Comparison of ENCODE assay signal across 14 cellular contexts in genomic region chr7:1223196-1224092, GRCh38. TPM values are rescaled to one million over a fixed set of nuclear protein-coding genes. Genes with fewer than 3 reads are reported as not detected.
DNase-seq lines count a peak whose midpoint lies in the region; ATAC-seq and TF ChIP-seq lines count a peak whose summit lies in the region.
"Had no signal": no experiment of that assay in that cellular context is flagged by ENCODE, and none has a peak within 500 bp of the region (broad histone marks: within the 10 kb centered on the region; RNA-seq: fewer than 3 reads in every experiment).

No MANE protein-coding gene starts in this region.

- no peak overlapping the region for H4K5ac ChIP-seq in H9 (ENCODE audit: insufficient read length, low read depth, low read length)

- H2BK15ac ChIP-seq in H9 (ENCODE audit: low read depth, low read length), result no peak overlapping the region

- no peak overlapping the region for H2AK5ac ChIP-seq in H9 (ENCODE audit: insufficient read length, low read length)

- H3K4me3 Mint-ChIP-seq in H9, result peak overlapping the region in 1 of 2 experiments; percentile 65; a peak in 3 of 5 replicates

- H3K4me1 Mint-ChIP-seq in H9, result peaks cover 16 to 37% of the 10 kb centered on the region in 2 experiments

- no TSS peak for BruUV-seq in A673 (replicated peaks; lab: Mats Ljungman, UMichigan)

- POLR2A ChIA-PET in A673 (lab: Charles Lee; ENCODE audit: low non-redundant PET), result interaction anchor here (0.5 kb wide), 2 partner anchors 11 to 189 kb away, joined by 8 to 35 read pairs; no protein-coding TSS in a partner anchor

- H3K79me2 ChIP-seq in H9 (ENCODE audit: insufficient read depth, low read length), result no peaks in the 10 kb centered on the region

- H3K23ac ChIP-seq in H9 (ENCODE audit: insufficient read length, low read depth, low read length), result no peak overlapping the region

- intact Hi-C loops in A673 (cut with micrococcal nuclease; ENCODE audit: unreplicated experiment), result no loop called here

- peaks cover 11% of the 10 kb centered on the region for H3K23me2 ChIP-seq in H9 (ENCODE audit: insufficient read length, low read depth, low read length, poor library complexity, severe bottlenecking)

- no peaks in the 10 kb centered on the region for H3K36me3 Mint-ChIP-seq in H9 (ENCODE audit: insufficient read depth in 1 of 3, low read depth in 3 of 3)
- H3K36me3 Mint-ChIP-seq: CD4-positive, CD25-positive, alpha-beta regulatory T cell had no signal

- peak overlapping the region; percentile 51; the same call in 1 of the 2 replicates for H3K4me3 ChIP-seq in iPS-20b (ENCODE audit: low read length)
- H3K4me3 ChIP-seq in A673 (ENCODE audit: low read depth, low read length, poor library complexity, severe bottlenecking), result no peak overlapping the region
- H3K4me3 ChIP-seq: body of pancreas had no signal

- H4K8ac ChIP-seq in H9 (replicated peaks; ENCODE audit: insufficient read length, low read depth, low read length), result no peak overlapping the region

- ATAC-seq in HG03175 (IDR thresholded peaks at IDR 0.05; ENCODE audit: unreplicated experiment), result no peak
- ATAC-seq: body of pancreas; Right ventricle myocardium inferior; stimulated activated naive CD8-positive, alpha-beta T cell treated with anti-CD3 and anti-CD28 coated beads, Interleukin-15, Interleukin-2, amounts not matched to agents 100 U/mL and 50 U/mL, for 24 hours had no signal

- no peak overlapping the region for H2BK12ac ChIP-seq in H9 (ENCODE audit: insufficient read length, low read depth, low read length)

- H3K9me3 Mint-ChIP-seq in H9, result 0 out of 5 replicates have a peak, but pooled peaks cover 0 to 2% of the 10 kb centered on the region in 2 experiments

- no peak overlapping the region for H2AFZ ChIP-seq in H9 (ENCODE audit: low read length)

- no peaks in the 10 kb centered on the region for H4K20me1 ChIP-seq in H9 (ENCODE audit: control insufficient read depth, insufficient read depth, insufficient read length)

- H2BK5ac ChIP-seq in H9 (ENCODE audit: insufficient read length, low read length), result no peak overlapping the region

- no peak overlapping the region for H3K27ac Mint-ChIP-seq in H9
- H3K27ac Mint-ChIP-seq: CD4-positive, CD25-positive, alpha-beta regulatory T cell had no signal

- H3K4me1 ChIP-seq in H9 (ENCODE audit: insufficient read depth, low read length), result no peaks in the 10 kb centered on the region; the same call in 1 of the 2 replicates
- peaks cover 18% of the 10 kb centered on the region; the same call in 1 of the 2 replicates for H3K4me1 ChIP-seq in iPS-20b (ENCODE audit: insufficient read depth, low read length)
- peaks cover 29% of the 10 kb centered on the region for H3K4me1 ChIP-seq in A673 (ENCODE audit: insufficient read depth, low read length, poor library complexity, severe bottlenecking)

- no peaks in the 10 kb centered on the region for H3K79me1 ChIP-seq in H9 (ENCODE audit: insufficient read depth, low read depth, low read length, poor library complexity, severe bottlenecking)

- H3K27me3 Mint-ChIP-seq in H9 (ENCODE audit: low read depth), result peaks cover 100% of the 10 kb centered on the region

- no peak overlapping the region for H3K14ac ChIP-seq in H9 (ENCODE audit: insufficient read depth, low read length)

- no peak overlapping the region for H3K18ac ChIP-seq in H9 (ENCODE audit: insufficient read length, low read depth, low read length)

- H3K36me3 ChIP-seq in iPS-20b (ENCODE audit: insufficient read depth, low read depth, low read length) (no peaks in the 10 kb centered on the region), A673 (ENCODE audit: insufficient read depth, low read length, poor library complexity, severe bottlenecking) (no peaks in the 10 kb centered on the region)

- no peak overlapping the region for H3K4ac ChIP-seq in H9 (ENCODE audit: low read depth, low read length)

- H3K9me3 ChIP-seq in H9 (ENCODE audit: control insufficient read depth, low read depth, low read length) (no peaks in the 10 kb centered on the region), iPS-20b (ENCODE audit: insufficient read depth, low read depth, low read length) (no peaks in the 10 kb centered on the region), A673 (ENCODE audit: low read depth, low read length, poor library complexity, severe bottlenecking) (no peaks in the 10 kb centered on the region)
- H3K9me3 ChIP-seq: body of pancreas had no signal

- no peak overlapping the region for H3K56ac ChIP-seq in H9 (ENCODE audit: insufficient read length, low read depth, low read length)

- H3K27me3 ChIP-seq in H9 (ENCODE audit: insufficient read depth, low read length) (peaks cover 51% of the 10 kb centered on the region), iPS-20b (ENCODE audit: insufficient read depth, low read length) (peaks cover 100% of the 10 kb centered on the region), A673 (replicated peaks; ENCODE audit: insufficient read depth, low read depth, low read length, poor library complexity) (no peaks in the 10 kb centered on the region)

- H2BK120ac ChIP-seq in H9 (ENCODE audit: low read depth, low read length, poor library complexity, severe bottlenecking), result no peak overlapping the region

- no peak overlapping the region for H3T11ph ChIP-seq in H9 (ENCODE audit: low read length)

- CTCF ChIA-PET in A673 (lab: Charles Lee), result no interaction called here

- DNase-seq in COLO668 (lab: John Stamatoyannopoulos, UW; ENCODE audit: unreplicated experiment) (peak; percentile 35), H9 (no peak), SW480 (ENCODE audit: low spot score) (peak; percentile 39), A673 (ENCODE audit: low spot score) (no peak), hippocampal formation (lab: John Stamatoyannopoulos, UW) (no peak)
- no peak for DNase-seq in effector CD4-positive, alpha-beta T cell
- DNase-seq: body of pancreas; CD4-positive, CD25-positive, alpha-beta regulatory T cell; stimulated activated CD4-positive, alpha-beta T cell treated with anti-CD3 and anti-CD28 coated beads, Interleukin-4, amount 100 ng/mL, for 1 hour; stimulated activated naive CD8-positive, alpha-beta T cell treated with anti-CD3 and anti-CD28 coated beads, Interleukin-15, Interleukin-2, amounts not matched to agents 100 U/mL and 50 U/mL, for 24 hours had no signal

- TF ChIP-seq CTCF in H9 (conservative IDR thresholded peaks at IDR 0.05), result peak; percentile 43; the same call in 2 of the 3 replicates
- no peak for TF ChIP-seq CTCF in A673 (conservative IDR thresholded peaks at IDR 0.05; ENCODE audit: low read depth, low read length)

- WGBS in H9 (ENCODE audit: extremely low coverage, insufficient read length, low lambda C conversion rate), result no CpG with 5 or more reads among the region's 34 CpGs

- peak overlapping the region; percentile 58 for H3K4me2 ChIP-seq in H9 (ENCODE audit: insufficient read depth, insufficient read length, low read length)

- no peak overlapping the region for H4K91ac ChIP-seq in H9 (ENCODE audit: insufficient read length, low read depth, low read length)

- H3K27ac ChIP-seq in H9 (ENCODE audit: insufficient read length, low read depth, low read length) (no peak overlapping the region), iPS-20b (ENCODE audit: low read length) (no peak overlapping the region), A673 (ENCODE audit: low read depth, low read length, poor library complexity, severe bottlenecking) (no peak overlapping the region)
- H3K27ac ChIP-seq: body of pancreas, epithelial cell of prostate had no signal

- H3K9ac ChIP-seq in H9 (ENCODE audit: extremely low read depth, insufficient read length, low read length) (no peak overlapping the region), iPS-20b (ENCODE audit: low read depth, low read length) (no peak overlapping the region)

- H2BK20ac ChIP-seq in H9 (ENCODE audit: low read depth, low read length, poor library complexity, severe bottlenecking), result no peak overlapping the region

RNA-seq across cellular contexts. Expression of gene UNCX, which starts 9.2 kb away (rescaled TPM):
- not detected in 2 replicates for total RNA-seq in H9 (2021)
- total RNA-seq in A673 (2021), result 1.2 and 1.9 TPM in 2 replicates
- total RNA-seq: body of pancreas; CD4-positive, CD25-positive, alpha-beta regulatory T cell; Right ventricle myocardium inferior had no signal

Comparison
In these comparisons a context has a peak if more than half of its experiments do, and no peak if none do; other contexts are left out.
1. DNase-seq: peak in COLO668 (single experiment) and SW480 (single experiment); none in H9 (single experiment), A673 (single experiment), hippocampal formation (0 of 2) and effector CD4-positive, alpha-beta T cell (single experiment).